In genomic region chr6:15901141-15902115, GRCh38 we compare ENCODE assay signal across 7 cellular contexts.
DNase-seq lines count a peak whose midpoint lies in the region; ATAC-seq, FAIRE-seq and TF ChIP-seq lines count a peak whose summit lies in the region.

No MANE protein-coding gene starts in this region.

- ATAC-seq in GM18519 (IDR thresholded peaks at IDR 0.05; ENCODE audit: low FRiP score, unreplicated experiment) (peak; percentile 80), GM21529 (IDR thresholded peaks at IDR 0.05; ENCODE audit: unreplicated experiment) (peak; percentile 87)
- peak; percentile 88 for ATAC-seq in activated naive CD8-positive, alpha-beta T cell treated with anti-CD3 and anti-CD28 coated beads, Interleukin-2, amount 50 U/mL, for 24 hours

- DNase-seq in HT1080 (ENCODE audit: low read depth) (peak; percentile 7), NCI-H1105 (lab: John Stamatoyannopoulos, UW) (no peak), glutamatergic neuron (no peak), frontal cortex (ENCODE audit: low spot score in 2 of 2) (no peak)
- peak; percentile 33 for DNase-seq in activated naive CD8-positive, alpha-beta T cell treated with anti-CD3 and anti-CD28 coated beads, Interleukin-2, amount 50 U/mL, for 24 hours

- H3K4me3 Mint-ChIP-seq in activated naive CD8-positive, alpha-beta T cell treated with anti-CD3 and anti-CD28 coated beads, Interleukin-2, amount 50 U/mL, for 24 hours, result peak overlapping the region; percentile 2
- H3K4me3 Mint-ChIP-seq in glutamatergic neuron (ENCODE audit: unreplicated experiment), result no peak overlapping the region

- H3K9me3 Mint-ChIP-seq in activated naive CD8-positive, alpha-beta T cell treated with anti-CD3 and anti-CD28 coated beads, Interleukin-2, amount 50 U/mL, for 24 hours, result no peaks in the 10 kb centered on the region
- peaks cover 3% of the 10 kb centered on the region for H3K9me3 Mint-ChIP-seq in glutamatergic neuron (ENCODE audit: unreplicated experiment)

- TF ChIP-seq CTCF in glutamatergic neuron (IDR thresholded peaks at IDR 0.05; ENCODE audit: partially characterized antibody, unreplicated experiment), result no peak

- H3K4me1 Mint-ChIP-seq in activated naive CD8-positive, alpha-beta T cell treated with anti-CD3 and anti-CD28 coated beads, Interleukin-2, amount 50 U/mL, for 24 hours, result peaks cover 41% of the 10 kb centered on the region
- H3K4me1 Mint-ChIP-seq in glutamatergic neuron (ENCODE audit: low read depth, unreplicated experiment), result peaks cover 5% of the 10 kb centered on the region

- peaks cover 2% of the 10 kb centered on the region for H3K27me3 Mint-ChIP-seq in activated naive CD8-positive, alpha-beta T cell treated with anti-CD3 and anti-CD28 coated beads, Interleukin-2, amount 50 U/mL, for 24 hours
- peaks cover 8% of the 10 kb centered on the region for H3K27me3 Mint-ChIP-seq in glutamatergic neuron (ENCODE audit: unreplicated experiment)

- peak overlapping the region; percentile 52 for H3K27ac Mint-ChIP-seq in activated naive CD8-positive, alpha-beta T cell treated with anti-CD3 and anti-CD28 coated beads, Interleukin-2, amount 50 U/mL, for 24 hours
- H3K27ac Mint-ChIP-seq in glutamatergic neuron (ENCODE audit: unreplicated experiment), result no peak overlapping the region

- FAIRE-seq in frontal cortex (lab: Jason Lieb, UNC), result no peak

- no peaks in the 10 kb centered on the region for H3K36me3 Mint-ChIP-seq in activated naive CD8-positive, alpha-beta T cell treated with anti-CD3 and anti-CD28 coated beads, Interleukin-2, amount 50 U/mL, for 24 hours (ENCODE audit: low read depth)
- H3K36me3 Mint-ChIP-seq in glutamatergic neuron (ENCODE audit: unreplicated experiment), result no peaks in the 10 kb centered on the region

Comparison
In these comparisons a context has a peak if more than half of its experiments do, and no peak if none do; other contexts are left out.
1. DNase-seq: peak in HT1080 (single experiment) and activated naive CD8-positive, alpha-beta T cell treated with anti-CD3 and anti-CD28 coated beads, Interleukin-2, amount 50 U/mL, for 24 hours (single experiment); none in NCI-H1105 (single experiment), glutamatergic neuron (single experiment) and frontal cortex (0 of 2).
2. Peak in every context shown above with its lines, with median percentiles within 50 percentile points of each other: ATAC-seq.